ENCODE assay signal across 11 cellular contexts in genomic region chr3:196127308-196128040, GRCh38. TPM values are rescaled to one million over a fixed set of nuclear protein-coding genes. Genes with fewer than 3 reads are reported as not detected.
DNase-seq lines count a peak whose midpoint lies in the region; ATAC-seq and TF ChIP-seq lines count a peak whose summit lies in the region.
"Had no signal": no experiment of that assay in that cellular context is flagged by ENCODE, and none has a peak within 500 bp of the region (broad histone marks: within the 10 kb centered on the region; RNA-seq: fewer than 3 reads in every experiment).

No MANE protein-coding gene starts in this region.

- peak overlapping the region; percentile 54 for H2AFZ ChIP-seq in MM.1S (ENCODE audit: low read length)

- H3K4me1 Mint-ChIP-seq in activated naive CD8-positive, alpha-beta T cell treated with anti-CD3 and anti-CD28 coated beads for 36 hours: peaks cover 13% of the 10 kb centered on the region
- H3K4me1 Mint-ChIP-seq in naive thymus-derived CD8-positive, alpha-beta T cell: peaks cover 11 to 25% (median 20%) of the 10 kb centered on the region in 4 donors

- H3K36me3 ChIP-seq in MM.1S (replicated peaks; ENCODE audit: insufficient read depth, low read length): no peaks in the 10 kb centered on the region

- ATAC-seq in naive thymus-derived CD8-positive, alpha-beta T cell: peak in 1 of 2 donors; percentile 48
- no peak for ATAC-seq in HG02852 (IDR thresholded peaks at IDR 0.05; ENCODE audit: unreplicated experiment)

- no peak overlapping the region for H3K9ac ChIP-seq in MM.1S (ENCODE audit: low read length)

- TF ChIP-seq CTCF in MM.1S (IDR thresholded peaks at IDR 0.05; ENCODE audit: low read length): no peak

- no peaks in the 10 kb centered on the region for H3K9me3 Mint-ChIP-seq in activated naive CD8-positive, alpha-beta T cell treated with anti-CD3 and anti-CD28 coated beads for 36 hours
- no peaks in the 10 kb centered on the region for H3K9me3 Mint-ChIP-seq in naive thymus-derived CD8-positive, alpha-beta T cell

- POLR2A ChIA-PET in naive thymus-derived CD8-positive, alpha-beta T cell (lab: Charles Lee): interaction anchor here (1.1 kb wide), 1 partner anchor 52 kb away, joined by 3 read pairs; no protein-coding TSS in a partner anchor

- H3K4me3 ChIP-seq in MM.1S (ENCODE audit: low read length): no peak overlapping the region

- no peaks in the 10 kb centered on the region for H4K20me1 ChIP-seq in MM.1S (ENCODE audit: insufficient read depth, low read length)

- H3K27me3 Mint-ChIP-seq in activated naive CD8-positive, alpha-beta T cell treated with anti-CD3 and anti-CD28 coated beads for 36 hours: peaks cover 3% of the 10 kb centered on the region
- H3K27me3 Mint-ChIP-seq in naive thymus-derived CD8-positive, alpha-beta T cell: no peaks in the 10 kb centered on the region

- H3K27ac Mint-ChIP-seq in activated naive CD8-positive, alpha-beta T cell treated with anti-CD3 and anti-CD28 coated beads for 36 hours: peak overlapping the region; percentile 20
- peak overlapping the region in 8 of 10 donors; percentile 9 to 80 (median 58) for H3K27ac Mint-ChIP-seq in naive thymus-derived CD8-positive, alpha-beta T cell

- no peaks in the 10 kb centered on the region for H3K27me3 ChIP-seq in MM.1S (replicated peaks; ENCODE audit: insufficient read depth, low read length)

- H3K9me2 ChIP-seq in MM.1S (replicated peaks; ENCODE audit: insufficient read depth, low read length): no peaks in the 10 kb centered on the region

- no peak overlapping the region for H3K4me3 Mint-ChIP-seq in activated naive CD8-positive, alpha-beta T cell treated with anti-CD3 and anti-CD28 coated beads for 36 hours
- H3K4me3 Mint-ChIP-seq in naive thymus-derived CD8-positive, alpha-beta T cell: peak overlapping the region in 5 of 10 donors; percentile 7 to 60 (median 19)

- peaks cover 11% of the 10 kb centered on the region for H3K4me1 ChIP-seq in MM.1S (ENCODE audit: low read length)

- peak; percentile 43 for DNase-seq in Daoy (ENCODE audit: low read depth)
- peak; percentile 41 for DNase-seq in MM.1S
- DNase-seq in activated naive CD8-positive, alpha-beta T cell treated with anti-CD3 and anti-CD28 coated beads for 36 hours: peak; percentile 21
- peak in 1 of 10 donors; percentile 16 for DNase-seq in naive thymus-derived CD8-positive, alpha-beta T cell
- DNase-seq in germinal center (ENCODE audit: low spot score): no peak
- DNase-seq in 8988T: no peak
- DNase-seq in NCI-H1436 treated with DMSO at 0.1 percent for 48 hours (lab: John Stamatoyannopoulos, UW): no peak
- DNase-seq: effector CD8-positive, alpha-beta T cell; NCI-H1930; SHP77 had no signal

- H3K27ac ChIP-seq in MM.1S (ENCODE audit: low read length): peak overlapping the region; percentile 8; the same call in 1 of the 2 replicates

- peak overlapping the region; percentile 18 for H3K4me2 ChIP-seq in MM.1S (ENCODE audit: low read depth, low read length)

- no peaks in the 10 kb centered on the region for H3K36me3 Mint-ChIP-seq in activated naive CD8-positive, alpha-beta T cell treated with anti-CD3 and anti-CD28 coated beads for 36 hours
- H3K36me3 Mint-ChIP-seq in naive thymus-derived CD8-positive, alpha-beta T cell: no peaks in the 10 kb centered on the region

- no peaks in the 10 kb centered on the region for H3F3A ChIP-seq in MM.1S (ENCODE audit: insufficient read depth, low read length)

- no peaks in the 10 kb centered on the region for H3K79me2 ChIP-seq in MM.1S (ENCODE audit: low read length)

- H3K9me3 ChIP-seq in MM.1S (replicated peaks; ENCODE audit: insufficient read depth, low read length): no peaks in the 10 kb centered on the region

RNA-seq across cellular contexts. Expression of gene TFRC, which starts 45.6 kb away (rescaled TPM):
- total RNA-seq in Daoy (2014; rRNA removed; shearing (Covaris generic)): 195 and 212 TPM in 2 replicates
- 100 to 1,000 TPM; 550 TPM for total RNA-seq in activated naive CD8-positive, alpha-beta T cell treated with anti-CD3 and anti-CD28 coated beads for 36 hours
- 10 to 100 TPM; 52.9 to 55.9 TPM for total RNA-seq in naive thymus-derived CD8-positive, alpha-beta T cell
- 10 to 100 TPM in 2 of 3 donors, 1 to 10 TPM in 1; 7.1 to 14.5 (median 10.0) TPM for polyA plus RNA-seq in naive thymus-derived CD8-positive, alpha-beta T cell

Comparison
In these comparisons a context has a peak if more than half of its experiments do, and no peak if none do; other contexts are left out.
1. DNase-seq: peak in Daoy (single experiment), MM.1S (single experiment) and activated naive CD8-positive, alpha-beta T cell treated with anti-CD3 and anti-CD28 coated beads for 36 hours (single experiment); none in germinal center (single experiment), 8988T (single experiment) and NCI-H1436 treated with DMSO at 0.1 percent for 48 hours (single experiment).